8 cellular contexts compared by ENCODE assay signal in the genomic region with DNA sequence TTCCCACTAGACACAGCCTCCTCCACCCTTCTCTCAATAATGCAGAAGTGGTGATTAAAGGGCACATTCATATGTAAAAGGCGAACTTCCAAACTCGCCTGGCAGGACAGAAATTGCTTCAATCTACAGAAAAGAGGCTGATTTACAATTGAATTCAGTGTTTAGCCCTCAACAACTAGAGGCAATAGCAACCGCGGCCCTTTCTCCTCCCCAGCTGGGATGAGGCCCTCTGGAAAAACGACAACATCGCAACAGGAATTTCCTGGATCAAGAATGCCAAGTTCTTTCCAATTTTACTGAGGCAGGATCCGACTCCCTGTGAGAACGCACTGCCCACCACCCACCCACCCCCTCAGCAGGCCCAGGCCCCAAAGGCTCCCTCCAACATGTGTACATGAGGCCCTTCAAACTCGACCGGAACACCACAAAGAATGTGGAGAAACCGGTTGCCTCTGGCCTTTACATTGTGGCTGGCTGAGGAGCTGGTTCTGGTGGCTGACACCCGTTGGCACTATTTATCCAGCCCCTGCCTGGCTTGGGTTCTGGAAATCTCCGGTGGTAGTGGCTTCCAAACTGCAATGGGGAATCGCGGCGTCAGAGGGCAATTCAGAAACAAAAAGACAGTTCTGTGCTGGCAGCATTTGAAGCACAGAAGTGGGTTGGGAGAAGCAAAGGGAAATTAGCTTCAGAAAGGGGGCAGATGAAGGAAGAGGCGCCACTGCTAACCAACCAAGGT. TPM values are rescaled to one million over a fixed set of nuclear protein-coding genes. Genes with fewer than 3 reads are reported as not detected.
DNase-seq lines count a peak whose midpoint lies in the region; ATAC-seq and TF ChIP-seq lines count a peak whose summit lies in the region.

No MANE protein-coding gene starts in this region.

- peak overlapping the region; percentile 95 for H3K18ac ChIP-seq in IMR-90 (ENCODE audit: low read depth, low read length)

- no peak for TF ChIP-seq CTCF in IMR-90 (conservative IDR thresholded peaks at IDR 0.05; ENCODE audit: low read depth, low read length)
- TF ChIP-seq CTCF in right atrium auricular region (IDR thresholded peaks at IDR 0.05): no peak

- H3K9ac ChIP-seq in BLaER1 treated with 17β-estradiol and CSF1 and Interleukin-3, amounts not matched to agents 10 nM and 100 nM: peak overlapping the region; percentile 56 to 82 (median 72); a peak in 19 of 22 replicates
- H3K9ac ChIP-seq in IMR-90 (ENCODE audit: low read depth, low read length): peak overlapping the region; percentile 88

- peak overlapping the region; percentile 62 to 97 (median 88) for H3K4me2 ChIP-seq in BLaER1 treated with 17β-estradiol and CSF1 and Interleukin-3, amounts not matched to agents 10 nM and 100 nM
- peak overlapping the region; percentile 39 for H3K4me2 ChIP-seq in IMR-90 (ENCODE audit: low read depth, low read length)

- peak overlapping the region; percentile 100 for H4K91ac ChIP-seq in IMR-90 (ENCODE audit: insufficient read depth, low read depth, low read length)

- H3K27ac ChIP-seq in BLaER1 treated with 17β-estradiol and CSF1 and Interleukin-3, amounts not matched to agents 10 nM and 100 nM: peak overlapping the region; percentile 77 to 94 (median 85)
- H3K27ac ChIP-seq in IMR-90 (ENCODE audit: insufficient read depth, low read length) (peak overlapping the region; percentile 95), right atrium auricular region (peak overlapping the region; percentile 94 to 98)

- peak overlapping the region; percentile 94 for H2BK20ac ChIP-seq in IMR-90 (ENCODE audit: low read depth, low read length)

- H3K79me1 ChIP-seq in IMR-90 (ENCODE audit: low read depth in 1 of 2, low read length in 2 of 2): peaks cover 41 to 81% of the 10 kb centered on the region in 2 experiments

- H3K23ac ChIP-seq in IMR-90 (ENCODE audit: low read depth, low read length): peak overlapping the region; percentile 100

- no peak overlapping the region; a peak in 1 of 20 replicates for H3K4me3 ChIP-seq in BLaER1 treated with 17β-estradiol and CSF1 and Interleukin-3, amounts not matched to agents 10 nM and 100 nM
- no peak overlapping the region for H3K4me3 ChIP-seq in IMR-90 (ENCODE audit: insufficient read depth, low read depth, low read length)
- H3K4me3 ChIP-seq in right atrium auricular region: peak overlapping the region; percentile 16 to 23

- no TSS peak for BruUV-seq in IMR-90 (replicated peaks; lab: Mats Ljungman, UMichigan)

- H3K4me1 ChIP-seq in BLaER1 treated with 17β-estradiol and CSF1 and Interleukin-3, amounts not matched to agents 10 nM and 100 nM: peaks cover 91 to 100% (median 94%) of the 10 kb centered on the region in 10 experiments
- peaks cover 43% of the 10 kb centered on the region for H3K4me1 ChIP-seq in IMR-90 (ENCODE audit: control insufficient read depth, insufficient read depth, low read length)
- H3K4me1 ChIP-seq in right atrium auricular region: peaks cover 0 to 72% of the 10 kb centered on the region in 2 donors

- H2BK5ac ChIP-seq in IMR-90 (ENCODE audit: low read depth, low read length, poor library complexity, severe bottlenecking): peak overlapping the region; percentile 99

- POLR2A ChIA-PET in IMR-90 (lab: Charles Lee; ENCODE audit: unreplicated experiment): interaction anchor here (1.1 kb wide), 1 partner anchor 37 kb away, joined by 3 read pairs; the partner anchor contains the start of gene ZMYND8

- H3K14ac ChIP-seq in IMR-90 (replicated peaks; ENCODE audit: low read depth, low read length): peak overlapping the region; percentile 98

- dilution Hi-C loops in IMR-90 (cut with HindIII; ENCODE audit: low sequenced_read_pairs, unreplicated experiment): no loop called here

- H3K36me3 ChIP-seq in BLaER1 treated with 17β-estradiol and CSF1 and Interleukin-3, amounts not matched to agents 10 nM and 100 nM: peaks cover 4 to 66% (median 46%) of the 10 kb centered on the region in 11 experiments; a peak in 20 of 22 replicates
- H3K36me3 ChIP-seq in IMR-90 (ENCODE audit: control insufficient read depth, insufficient read depth, low read length): no peaks in the 10 kb centered on the region
- H3K36me3 ChIP-seq in right atrium auricular region: no peaks in the 10 kb centered on the region

- H3K9me3 ChIP-seq in BLaER1 treated with 17β-estradiol and CSF1 and Interleukin-3, amounts not matched to agents 10 nM and 100 nM (replicated peaks in 1 of 11): no peaks in the 10 kb centered on the region
- H3K9me3 ChIP-seq in IMR-90 (ENCODE audit: control insufficient read depth, insufficient read depth, low read length): no peaks in the 10 kb centered on the region
- H3K9me3 ChIP-seq in right atrium auricular region: no peaks in the 10 kb centered on the region

- peak overlapping the region; percentile 97; the same call in 2 of the 3 replicates for H2BK15ac ChIP-seq in IMR-90 (ENCODE audit: low read depth, low read length)

- H2AFZ ChIP-seq in IMR-90 (replicated peaks; ENCODE audit: low read length, poor library complexity): peak overlapping the region; percentile 76

- intact Hi-C loops in IMR-90 (cut with micrococcal nuclease) (loop anchor here (1.0 to 5.0 kb wide), 2 partner anchors 38 to 47 kb away; no protein-coding TSS in a partner anchor), posterior cingulate gyrus (cut with DNase I) (loop anchor here (2.0 kb wide), 1 partner anchor 39 kb away; no protein-coding TSS in a partner anchor)

- H3K27me3 ChIP-seq in BLaER1 treated with 17β-estradiol and CSF1 and Interleukin-3, amounts not matched to agents 10 nM and 100 nM: no peaks in the 10 kb centered on the region
- H3K27me3 ChIP-seq in IMR-90 (ENCODE audit: control insufficient read depth, insufficient read depth, low read length): no peaks in the 10 kb centered on the region
- no peaks in the 10 kb centered on the region for H3K27me3 ChIP-seq in right atrium auricular region

- peak overlapping the region; percentile 96 to 99 for H4K8ac ChIP-seq in IMR-90 (ENCODE audit: low read depth in 2 of 2, low read length in 2 of 2)

- in situ Hi-C loops in IMR-90 (cut with MboI; ENCODE audit: low sequenced_read_pairs): no loop called here

- H3K9me1 ChIP-seq in IMR-90 (ENCODE audit: insufficient read depth, low read length): peaks cover 18% of the 10 kb centered on the region

- TF ChIP-seq RAD21 in IMR-90 (IDR thresholded peaks at IDR 0.05; ENCODE audit: low read length): no peak

- peak overlapping the region; percentile 98 for H2BK120ac ChIP-seq in IMR-90 (ENCODE audit: low read depth, low read length)

- CTCF ChIA-PET in IMR-90 (lab: Yijun Ruan, JAX): no interaction called here

- peak overlapping the region; percentile 99 for H2AK5ac ChIP-seq in IMR-90 (ENCODE audit: low read depth, low read length)

- peak overlapping the region; percentile 97 for H3K56ac ChIP-seq in IMR-90 (ENCODE audit: extremely low read depth, insufficient read depth, low read length)

- WGBS in IMR-90 (ENCODE audit: extremely low coverage in 2 of 2, insufficient read length in 1 of 2), 2 experiments: 15% methylated on average over 4 of the region's 17 CpGs; no CpG with 5 or more reads in 1 of the 2 experiments

- TF ChIP-seq POLR2A in IMR-90 (IDR thresholded peaks at IDR 0.05; ENCODE audit: low read depth, low read length): no peak

- H2AK9ac ChIP-seq in IMR-90 (replicated peaks; ENCODE audit: low read depth, low read length, poor library complexity): peak overlapping the region; percentile 93

- H4K5ac ChIP-seq in IMR-90 (ENCODE audit: low read depth, low read length): peak overlapping the region; percentile 97

- ATAC-seq in IMR-90 (ENCODE audit: low read depth) (no peak), HG03025 (IDR thresholded peaks at IDR 0.05; ENCODE audit: low FRiP score, unreplicated experiment) (no peak), HG02852 (IDR thresholded peaks at IDR 0.05; ENCODE audit: unreplicated experiment) (no peak), GM21737 (IDR thresholded peaks at IDR 0.05; ENCODE audit: unreplicated experiment) (no peak)

- peaks cover 44 to 99% (median 86%) of the 10 kb centered on the region in 11 experiments; a peak in 20 of 22 replicates for H4K20me1 ChIP-seq in BLaER1 treated with 17β-estradiol and CSF1 and Interleukin-3, amounts not matched to agents 10 nM and 100 nM
- H4K20me1 ChIP-seq in IMR-90 (ENCODE audit: insufficient read depth, low read length): no peaks in the 10 kb centered on the region

- peak; percentile 74 for DNase-seq in IMR-90
- DNase-seq in amniotic epithelial cell (ENCODE audit: low read depth): peak; percentile 74
- DNase-seq in right atrium auricular region (ENCODE audit: low spot score): peak; percentile 74
- peak; percentile 46 to 91 (median 56) for DNase-seq in posterior cingulate gyrus

- peak overlapping the region; percentile 99 for H3K4ac ChIP-seq in IMR-90 (ENCODE audit: low read depth, low read length)

TF ChIP-seq in IMR-90, 13 proteins besides CTCF, POLR2A, EP300 and RAD21 (continues in another document):
- no peak for TF ChIP-seq MXI1 (IDR thresholded peaks at IDR 0.05; ENCODE audit: borderline replicate concordance, low read depth, low read length)
- TF ChIP-seq RFX5 (IDR thresholded peaks at IDR 0.05; ENCODE audit: low read depth, low read length): no peak
- TF ChIP-seq, protein P1, sequence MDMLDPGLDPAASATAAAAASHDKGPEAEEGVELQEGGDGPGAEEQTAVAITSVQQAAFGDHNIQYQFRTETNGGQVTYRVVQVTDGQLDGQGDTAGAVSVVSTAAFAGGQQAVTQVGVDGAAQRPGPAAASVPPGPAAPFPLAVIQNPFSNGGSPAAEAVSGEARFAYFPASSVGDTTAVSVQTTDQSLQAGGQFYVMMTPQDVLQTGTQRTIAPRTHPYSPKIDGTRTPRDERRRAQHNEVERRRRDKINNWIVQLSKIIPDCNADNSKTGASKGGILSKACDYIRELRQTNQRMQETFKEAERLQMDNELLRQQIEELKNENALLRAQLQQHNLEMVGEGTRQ (IDR thresholded peaks at IDR 0.05; ENCODE audit: low read depth, low read length): no peak
- TF ChIP-seq SMC3 (IDR thresholded peaks at IDR 0.05; ENCODE audit: low read depth, low read length): no peak
- TF ChIP-seq MAFK (IDR thresholded peaks at IDR 0.05; ENCODE audit: low read depth, low read length): no peak
- no peak for TF ChIP-seq CHD1 (IDR thresholded peaks at IDR 0.05; ENCODE audit: low read depth, low read length)
- TF ChIP-seq BHLHE40 (IDR thresholded peaks at IDR 0.05; ENCODE audit: low read depth, low read length): no peak
- TF ChIP-seq MAZ (IDR thresholded peaks at IDR 0.05; ENCODE audit: borderline replicate concordance, low read depth, low read length): no peak
- no peak for TF ChIP-seq RCOR1 (IDR thresholded peaks at IDR 0.05; ENCODE audit: insufficient replicate concordance, low read length)

RNA-seq across cellular contexts. Expression of gene ZMYND8, which starts 36.8 kb away (rescaled TPM):
- total RNA-seq in IMR-90 (2012; rRNA removed): 23.6 and 24.0 TPM in 2 replicates
- 28.2 and 28.3 TPM in 2 replicates for polyA plus RNA-seq in IMR-90 (2012; rRNA removed)
- polyA plus RNA-seq in IMR-90 (2012; cell fraction: cytosol; rRNA removed): 12.6 and 14.1 TPM in 2 replicates
- polyA plus RNA-seq in IMR-90 (2012; cell fraction: nucleus; rRNA removed; ENCODE audit: low replicate concordance): 43.6 and 72.5 TPM in 2 replicates
- 10 to 100 TPM; 22.0 to 35.3 TPM for total RNA-seq in right atrium auricular region

Comparison
In these comparisons a context has a peak if more than half of its experiments do, and no peak if none do; other contexts are left out.
1. H3K4me3 ChIP-seq: peak in right atrium auricular region (2 of 2); none in BLaER1 treated with 17β-estradiol and CSF1 and Interleukin-3, amounts not matched to agents 10 nM and 100 nM (0 of 10) and IMR-90 (single experiment).
2. Peak in every context shown above with its lines, with median percentiles within 50 percentile points of each other: H3K27ac ChIP-seq and DNase-seq.